1 cellular context compared by ENCODE assay signal in genomic region chr2:525611-526010, GRCh38.
TF ChIP-seq lines count a peak whose summit lies in the region.

No MANE protein-coding gene starts in this region.

TF ChIP-seq in IMR-90, 13 proteins besides CTCF, POLR2A, EP300 and RAD21:
- TF ChIP-seq BHLHE40 (IDR thresholded peaks at IDR 0.05; ENCODE audit: low read depth, low read length) (no peak), CEBPB (IDR thresholded peaks at IDR 0.05; ENCODE audit: low read depth, low read length) (no peak), MAZ (IDR thresholded peaks at IDR 0.05; ENCODE audit: borderline replicate concordance, low read depth, low read length) (no peak), MXI1 (IDR thresholded peaks at IDR 0.05; ENCODE audit: borderline replicate concordance, low read depth, low read length) (no peak), CHD1 (IDR thresholded peaks at IDR 0.05; ENCODE audit: low read depth, low read length) (no peak), NFE2L2 (IDR thresholded peaks at IDR 0.05; ENCODE audit: low read depth, low read length) (no peak), MAFK (IDR thresholded peaks at IDR 0.05; ENCODE audit: low read depth, low read length) (no peak), FOS (IDR thresholded peaks at IDR 0.05; ENCODE audit: low read depth, low read length) (no peak), SMC3 (IDR thresholded peaks at IDR 0.05; ENCODE audit: low read depth, low read length) (no peak), RCOR1 (IDR thresholded peaks at IDR 0.05; ENCODE audit: insufficient replicate concordance, low read length) (no peak), RFX5 (IDR thresholded peaks at IDR 0.05; ENCODE audit: low read depth, low read length) (no peak)
- TF ChIP-seq, protein P1, sequence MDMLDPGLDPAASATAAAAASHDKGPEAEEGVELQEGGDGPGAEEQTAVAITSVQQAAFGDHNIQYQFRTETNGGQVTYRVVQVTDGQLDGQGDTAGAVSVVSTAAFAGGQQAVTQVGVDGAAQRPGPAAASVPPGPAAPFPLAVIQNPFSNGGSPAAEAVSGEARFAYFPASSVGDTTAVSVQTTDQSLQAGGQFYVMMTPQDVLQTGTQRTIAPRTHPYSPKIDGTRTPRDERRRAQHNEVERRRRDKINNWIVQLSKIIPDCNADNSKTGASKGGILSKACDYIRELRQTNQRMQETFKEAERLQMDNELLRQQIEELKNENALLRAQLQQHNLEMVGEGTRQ (IDR thresholded peaks at IDR 0.05; ENCODE audit: low read depth, low read length) = no peak
- TF ChIP-seq, protein P2, sequence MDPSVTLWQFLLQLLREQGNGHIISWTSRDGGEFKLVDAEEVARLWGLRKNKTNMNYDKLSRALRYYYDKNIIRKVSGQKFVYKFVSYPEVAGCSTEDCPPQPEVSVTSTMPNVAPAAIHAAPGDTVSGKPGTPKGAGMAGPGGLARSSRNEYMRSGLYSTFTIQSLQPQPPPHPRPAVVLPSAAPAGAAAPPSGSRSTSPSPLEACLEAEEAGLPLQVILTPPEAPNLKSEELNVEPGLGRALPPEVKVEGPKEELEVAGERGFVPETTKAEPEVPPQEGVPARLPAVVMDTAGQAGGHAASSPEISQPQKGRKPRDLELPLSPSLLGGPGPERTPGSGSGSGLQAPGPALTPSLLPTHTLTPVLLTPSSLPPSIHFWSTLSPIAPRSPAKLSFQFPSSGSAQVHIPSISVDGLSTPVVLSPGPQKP (IDR thresholded peaks at IDR 0.05; ENCODE audit: borderline replicate concordance, low read depth, low read length) = no peak
